ENCODE assay signal across 1 cellular context in genomic region chr17:73348018-73348823, GRCh38.
TF ChIP-seq lines count a peak whose summit lies in the region.

No MANE protein-coding gene starts in this region.

TF ChIP-seq in H1, 55 proteins besides CTCF, POLR2A, EP300 and RAD21:
- TF ChIP-seq POLR2AphosphoS5 (IDR thresholded peaks at IDR 0.05; ENCODE audit: low read depth, low read length) (no peak), YY1 (IDR thresholded peaks at IDR 0.05; ENCODE audit: low read depth, low read length) (no peak), TAF1 (IDR thresholded peaks at IDR 0.05; ENCODE audit: low read depth, low read length) (no peak), MAFK (IDR thresholded peaks at IDR 0.05; ENCODE audit: low read depth, low read length) (no peak), RBBP5 (IDR thresholded peaks at IDR 0.05; ENCODE audit: borderline replicate concordance, low read depth, low read length) (no peak), BACH1 (IDR thresholded peaks at IDR 0.05; ENCODE audit: low read length) (no peak), ATF2 (IDR thresholded peaks at IDR 0.05; ENCODE audit: low read length) (no peak), CBX5 (IDR thresholded peaks at IDR 0.05; ENCODE audit: low read depth, low read length) (no peak), SP1 (IDR thresholded peaks at IDR 0.05; ENCODE audit: low read depth, low read length) (no peak), SIRT6 (IDR thresholded peaks at IDR 0.05; ENCODE audit: low read length) (no peak), MAX (IDR thresholded peaks at IDR 0.05) (no peak), EGR1 (IDR thresholded peaks at IDR 0.05; ENCODE audit: borderline replicate concordance, low read depth, low read length) (no peak), SIX5 (IDR thresholded peaks at IDR 0.05; ENCODE audit: low read depth, low read length) (no peak)
